In genomic region chr12:96907681-96908163, GRCh38 we compare ENCODE assay signal across 8 cellular contexts. TPM values are rescaled to one million over a fixed set of nuclear protein-coding genes. Genes with fewer than 3 reads are reported as not detected.
DNase-seq lines count a peak whose midpoint lies in the region; ATAC-seq and TF ChIP-seq lines count a peak whose summit lies in the region.

No MANE protein-coding gene starts in this region.

- peak; percentile 28 for DNase-seq in NCI-H2171 treated with DMSO at 0.1 percent for 48 hours (lab: John Stamatoyannopoulos, UW)
- DNase-seq in NCI-H2171 (lab: John Stamatoyannopoulos, UW), result no peak
- DNase-seq in Jurkat, Clone E6-1 (ENCODE audit: low read depth, low spot score), result no peak
- DNase-seq in activated CD4-positive, alpha-beta T cell treated with anti-CD3 and anti-CD28 coated beads, Interleukin-2, amount 50 U/mL, for 1 hour, result peak; percentile 2
- DNase-seq in epithelial cell of proximal tubule (ENCODE audit: low read depth), result peak; percentile 6
- DNase-seq in myocyte (ENCODE audit: low read depth), result peak; percentile 34

- no peak for TF ChIP-seq CTCF in epithelial cell of proximal tubule (conservative IDR thresholded peaks at IDR 0.05; ENCODE audit: low read depth, low read length)

- ATAC-seq in GM21619 (IDR thresholded peaks at IDR 0.05; ENCODE audit: unreplicated experiment) (peak; percentile 17), HG03095 (IDR thresholded peaks at IDR 0.05; ENCODE audit: unreplicated experiment) (no peak)

- peak overlapping the region; percentile 61 for H3K4me3 ChIP-seq in Jurkat, Clone E6-1 (ENCODE audit: low read length)
- peak overlapping the region; percentile 87 for H3K4me3 ChIP-seq in epithelial cell of proximal tubule (ENCODE audit: low read depth, low read length)

RNA-seq across cellular contexts. Expression of gene NEDD1, which starts 0.7 kb away (rescaled TPM):
- 34.3 TPM for polyA plus RNA-seq in Jurkat, Clone E6-1 (2012; ENCODE audit: insufficient read depth, insufficient read length)
- 30.6 and 37.2 TPM in 2 replicates for total RNA-seq in epithelial cell of proximal tubule
- total RNA-seq in myocyte, result 23.8 and 27.7 TPM in 2 replicates
- polyA plus RNA-seq in myocyte (2012), result 6.7 TPM

Comparison
In these comparisons a context has a peak if more than half of its experiments do, and no peak if none do; other contexts are left out.
1. DNase-seq: peak in NCI-H2171 treated with DMSO at 0.1 percent for 48 hours (single experiment), activated CD4-positive, alpha-beta T cell treated with anti-CD3 and anti-CD28 coated beads, Interleukin-2, amount 50 U/mL, for 1 hour (single experiment), epithelial cell of proximal tubule (single experiment) and myocyte (single experiment); none in NCI-H2171 (single experiment) and Jurkat, Clone E6-1 (single experiment).